Comparison of ENCODE assay signal across 22 cellular contexts in genomic region chr6:13662651-13663334, GRCh38. TPM values are rescaled to one million over a fixed set of nuclear protein-coding genes. Genes with fewer than 3 reads are reported as not detected.
DNase-seq lines count a peak whose midpoint lies in the region; ATAC-seq and TF ChIP-seq lines count a peak whose summit lies in the region.
"Had no signal": no experiment of that assay in that cellular context is flagged by ENCODE, and none has a peak within 500 bp of the region (broad histone marks: within the 10 kb centered on the region; RNA-seq: fewer than 3 reads in every experiment).

No MANE protein-coding gene starts in this region.

- DNase-seq in stimulated activated naive CD8-positive, alpha-beta T cell treated with anti-CD3 and anti-CD28 coated beads, Interleukin-15, Interleukin-2, amounts not matched to agents 100 U/mL and 50 U/mL, for 24 hours, result no peak
- DNase-seq in T-helper 17 cell (no peak), NCI-H82 treated with DMSO at 0.1 percent for 48 hours (lab: John Stamatoyannopoulos, UW; ENCODE audit: unreplicated experiment) (no peak), right atrium auricular region (ENCODE audit: low spot score) (no peak), GM19238 (ENCODE audit: insufficient read length, low spot score) (no peak)
- no peak for DNase-seq in naive thymus-derived CD4-positive, alpha-beta T cell
- DNase-seq: activated gamma-delta T cell treated with Interleukin-2 at 50 U/mL for 16 hours, amniotic stem cell, colonic mucosa, HCEC 1CT, mammary epithelial cell, NCI-H1092, NCI-H187 treated with DMSO at 0.1 percent for 48 hours, NCI-H226, NCI-H748 treated with DMSO at 0.1 percent for 48 hours, pancreas, testis had no signal

- no peak overlapping the region for H3K4me3 Mint-ChIP-seq in stimulated activated naive CD8-positive, alpha-beta T cell treated with anti-CD3 and anti-CD28 coated beads, Interleukin-15, Interleukin-2, amounts not matched to agents 100 ng/mL and 50 ng/mL, for 24 hours
- H3K4me3 Mint-ChIP-seq in T-helper 17 cell, result peak overlapping the region; percentile 66
- peak overlapping the region in 6 of 10 donors; percentile 2 to 61 (median 28) for H3K4me3 Mint-ChIP-seq in naive thymus-derived CD4-positive, alpha-beta T cell

- H3K4me3 ChIP-seq in naive thymus-derived CD4-positive, alpha-beta T cell (ENCODE audit: low read length), result no peak overlapping the region
- no peak overlapping the region for H3K4me3 ChIP-seq in right atrium auricular region
- H3K4me3 ChIP-seq: breast epithelium, colonic mucosa, pancreas, testis had no signal

- no peak overlapping the region for H3K27ac ChIP-seq in naive thymus-derived CD4-positive, alpha-beta T cell (ENCODE audit: low read depth, low read length)
- H3K27ac ChIP-seq in right atrium auricular region, result no peak overlapping the region
- H3K27ac ChIP-seq: breast epithelium, C4-2B, colonic mucosa, pancreas had no signal

- no peaks in the 10 kb centered on the region for H3K9me3 Mint-ChIP-seq in stimulated activated naive CD8-positive, alpha-beta T cell treated with anti-CD3 and anti-CD28 coated beads, Interleukin-15, Interleukin-2, amounts not matched to agents 100 ng/mL and 50 ng/mL, for 24 hours
- H3K9me3 Mint-ChIP-seq in naive thymus-derived CD4-positive, alpha-beta T cell, result no peaks in the 10 kb centered on the region

- H3K9me3 ChIP-seq in T-helper 17 cell (ENCODE audit: control insufficient read depth, low read length, poor library complexity, severe bottlenecking), result no peaks in the 10 kb centered on the region
- no peaks in the 10 kb centered on the region for H3K9me3 ChIP-seq in naive thymus-derived CD4-positive, alpha-beta T cell (ENCODE audit: control insufficient read depth in 2 of 3, low read length in 3 of 3)
- no peaks in the 10 kb centered on the region for H3K9me3 ChIP-seq in right atrium auricular region
- H3K9me3 ChIP-seq: breast epithelium, colonic mucosa, pancreas, testis had no signal

- POLR2A ChIA-PET in naive thymus-derived CD4-positive, alpha-beta T cell (lab: Charles Lee), result no interaction called here

- H3K27me3 Mint-ChIP-seq in stimulated activated naive CD8-positive, alpha-beta T cell treated with anti-CD3 and anti-CD28 coated beads, Interleukin-15, Interleukin-2, amounts not matched to agents 100 ng/mL and 50 ng/mL, for 24 hours, result no peaks in the 10 kb centered on the region
- no peaks in the 10 kb centered on the region for H3K27me3 Mint-ChIP-seq in T-helper 17 cell
- H3K27me3 Mint-ChIP-seq in naive thymus-derived CD4-positive, alpha-beta T cell, result no peaks in the 10 kb centered on the region

- no peak for TF ChIP-seq CTCF in right atrium auricular region (IDR thresholded peaks at IDR 0.05)

- H3K36me3 Mint-ChIP-seq in stimulated activated naive CD8-positive, alpha-beta T cell treated with anti-CD3 and anti-CD28 coated beads, Interleukin-15, Interleukin-2, amounts not matched to agents 100 ng/mL and 50 ng/mL, for 24 hours (ENCODE audit: low read depth), result peaks cover 4% of the 10 kb centered on the region
- no peaks in the 10 kb centered on the region for H3K36me3 Mint-ChIP-seq in T-helper 17 cell (ENCODE audit: low read depth)
- peaks cover 0 to 3% (median 0%) of the 10 kb centered on the region in 5 donors for H3K36me3 Mint-ChIP-seq in naive thymus-derived CD4-positive, alpha-beta T cell

- H3K4me1 Mint-ChIP-seq in stimulated activated naive CD8-positive, alpha-beta T cell treated with anti-CD3 and anti-CD28 coated beads, Interleukin-15, Interleukin-2, amounts not matched to agents 100 ng/mL and 50 ng/mL, for 24 hours (ENCODE audit: low read depth), result peaks cover 81% of the 10 kb centered on the region
- H3K4me1 Mint-ChIP-seq in T-helper 17 cell, result peaks cover 66% of the 10 kb centered on the region
- peaks cover 65 to 95% (median 92%) of the 10 kb centered on the region in 7 donors for H3K4me1 Mint-ChIP-seq in naive thymus-derived CD4-positive, alpha-beta T cell

- CTCF ChIA-PET in naive thymus-derived CD4-positive, alpha-beta T cell (lab: Charles Lee), result no interaction called here

- H3K4me1 ChIP-seq in naive thymus-derived CD4-positive, alpha-beta T cell (ENCODE audit: control insufficient read depth in 2 of 2, insufficient read depth in 2 of 2, low read length in 2 of 2), result peaks cover 27 to 50% of the 10 kb centered on the region in 2 donors
- H3K4me1 ChIP-seq in right atrium auricular region, result peaks cover 0 to 26% of the 10 kb centered on the region in 2 donors
- H3K4me1 ChIP-seq: breast epithelium, colonic mucosa had no signal

- H3K36me3 ChIP-seq in naive thymus-derived CD4-positive, alpha-beta T cell (ENCODE audit: control insufficient read depth in 2 of 3, insufficient read depth in 3 of 3, low read length in 3 of 3), result no peaks in the 10 kb centered on the region
- H3K36me3 ChIP-seq in right atrium auricular region, result no peaks in the 10 kb centered on the region
- H3K36me3 ChIP-seq: breast epithelium, colonic mucosa, pancreas had no signal

- H3K27me3 ChIP-seq in naive thymus-derived CD4-positive, alpha-beta T cell (ENCODE audit: control insufficient read depth in 2 of 2, insufficient read depth in 2 of 2, low read length in 2 of 2), result no peaks in the 10 kb centered on the region
- no peaks in the 10 kb centered on the region for H3K27me3 ChIP-seq in right atrium auricular region
- H3K27me3 ChIP-seq: breast epithelium, colonic mucosa, pancreas, testis had no signal

- H3K27ac Mint-ChIP-seq in stimulated activated naive CD8-positive, alpha-beta T cell treated with anti-CD3 and anti-CD28 coated beads, Interleukin-15, Interleukin-2, amounts not matched to agents 100 ng/mL and 50 ng/mL, for 24 hours, result peak overlapping the region; percentile 34
- H3K27ac Mint-ChIP-seq in T-helper 17 cell, result peak overlapping the region; percentile 55
- peak overlapping the region in 3 of 9 donors; percentile 34 to 62 (median 45) for H3K27ac Mint-ChIP-seq in naive thymus-derived CD4-positive, alpha-beta T cell

- no peak for ATAC-seq in stimulated activated naive CD8-positive, alpha-beta T cell treated with anti-CD3 and anti-CD28 coated beads, Interleukin-15, Interleukin-2, amounts not matched to agents 100 U/mL and 50 U/mL, for 24 hours
- ATAC-seq in T-helper 17 cell (no peak), GM21737 (IDR thresholded peaks at IDR 0.05; ENCODE audit: unreplicated experiment) (no peak)
- no peak for ATAC-seq in naive thymus-derived CD4-positive, alpha-beta T cell
- ATAC-seq: pancreas, Right ventricle myocardium inferior had no signal

- intact Hi-C loops in naive thymus-derived CD4-positive, alpha-beta T cell (cut with micrococcal nuclease), result loop anchor here (1.0 to 5.0 kb wide), 3 partner anchors 11 to 35 kb away; no protein-coding TSS in a partner anchor

RNA-seq across cellular contexts. Expression of gene NOL7, which starts 47.7 kb away (rescaled TPM):
- total RNA-seq in T-helper 17 cell, result 10 to 100 TPM; 44.3 to 47.0 TPM
- total RNA-seq in naive thymus-derived CD4-positive, alpha-beta T cell, result 10 to 100 TPM; 49.1 to 65.2 (median 62.1) TPM
- 100 to 1,000 TPM; 135 to 145 TPM for polyA plus RNA-seq in naive thymus-derived CD4-positive, alpha-beta T cell
- total RNA-seq in right atrium auricular region, result 10 to 100 TPM; 70.5 to 75.9 TPM

RNA-seq across cellular contexts. Expression of gene RANBP9, which starts 48.8 kb away (rescaled TPM):
- total RNA-seq in T-helper 17 cell (10 to 100 TPM; 74.4 to 99.9 TPM), right atrium auricular region (10 to 100 TPM; 28.4 TPM)
- 10 to 100 TPM; 45.4 to 56.9 (median 49.2) TPM for total RNA-seq in naive thymus-derived CD4-positive, alpha-beta T cell
- polyA plus RNA-seq in naive thymus-derived CD4-positive, alpha-beta T cell, result 1 to 10 TPM; 2.7 to 3.5 TPM
